Comparison of ENCODE assay signal across 25 cellular contexts in genomic region chr2:194621945-194622344, GRCh38.
"Had no signal": no experiment of that assay in that cellular context is flagged by ENCODE, and none has a peak within 500 bp of the region (broad histone marks: within the 10 kb centered on the region; RNA-seq: fewer than 3 reads in every experiment).

No MANE protein-coding gene starts in this region.

- H3K4me2 ChIP-seq: SK-N-SH had no signal

- H3K9me3 ChIP-seq: SK-N-SH had no signal

- H3K9ac ChIP-seq: SK-N-SH had no signal

- H3K27ac ChIP-seq: RWPE1 had no signal

- ATAC-seq: HepG2, Panc1, PC-3, T-cell had no signal

- DNase-seq: IMR-90; Karpas-422; KG1; MM.1S; NCI-H1092 treated with DMSO at 0.1 percent for 48 hours; NCI-H1436; NCI-H187; NCI-H2029; NCI-H2081 treated with DMSO at 0.1 percent for 48 hours; NCI-H2171; NCI-H226; NCI-H446; NCI-H510A; NCI-H524 treated with DMSO at 0.1 percent for 48 hours; NCI-H69; NCI-H774; NK-92 treated with Interleukin-12 subunit alpha and Interleukin-12 subunit beta, amount 100 ng/mL, for 24 hours; PC-3; SHP77; SK-N-SH; SW 1271; T-cell had no signal
